ENCODE assay signal across 1 cellular context in the genomic region with DNA sequence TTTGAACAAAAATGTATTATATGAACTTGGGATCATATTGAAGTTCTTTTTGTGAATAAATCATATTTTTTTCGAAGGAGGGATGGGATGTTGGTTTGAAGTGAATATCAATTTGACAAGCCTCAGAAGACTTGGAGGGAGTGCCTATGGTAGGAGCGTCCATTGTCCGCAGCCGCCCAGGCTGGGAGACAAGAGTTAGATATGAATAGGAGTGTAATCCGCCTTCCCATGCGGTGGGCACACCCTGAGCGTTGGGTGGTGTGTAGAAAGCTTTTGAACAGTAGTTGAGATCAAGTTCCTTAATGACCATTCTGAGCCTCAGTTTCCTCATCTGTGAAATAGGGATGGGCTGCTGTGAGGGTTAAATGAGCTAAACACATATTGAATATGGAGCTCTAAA.
TF ChIP-seq lines count a peak whose summit lies in the region.

No MANE protein-coding gene starts in this region.

TF ChIP-seq in H1, 55 proteins besides CTCF, POLR2A, EP300 and RAD21:
- TF ChIP-seq FOSL1 (IDR thresholded peaks at IDR 0.05; ENCODE audit: insufficient read depth, low read depth, low read length), result no peak
- no peak for TF ChIP-seq GABPA (IDR thresholded peaks at IDR 0.05; ENCODE audit: borderline replicate concordance, insufficient read depth, low read length)
- no peak for TF ChIP-seq TBP (IDR thresholded peaks at IDR 0.05; ENCODE audit: low read depth, low read length)
- TF ChIP-seq RNF2 (IDR thresholded peaks at IDR 0.05; ENCODE audit: borderline replicate concordance, low read depth, low read length, missing control alignments, poor library complexity, severe bottlenecking), result no peak
- no peak for TF ChIP-seq GTF2F1 (IDR thresholded peaks at IDR 0.05; ENCODE audit: borderline replicate concordance, low read depth, low read length)
- TF ChIP-seq EZH2 (IDR thresholded peaks at IDR 0.05; ENCODE audit: low read depth, low read length, severe bottlenecking), result no peak
- no peak for TF ChIP-seq TEAD4 (IDR thresholded peaks at IDR 0.05; ENCODE audit: low read depth, low read length)
- no peak for TF ChIP-seq SP4 (IDR thresholded peaks at IDR 0.05; ENCODE audit: low read length)
- no peak for TF ChIP-seq SAP30 (IDR thresholded peaks at IDR 0.05; ENCODE audit: insufficient read depth, insufficient replicate concordance, low read length)
- no peak for TF ChIP-seq TCF12 (IDR thresholded peaks at IDR 0.05; ENCODE audit: low read depth, low read length)
- TF ChIP-seq CEBPB (IDR thresholded peaks at IDR 0.05; ENCODE audit: low read depth, low read length), result no peak
- TF ChIP-seq BRCA1 (IDR thresholded peaks at IDR 0.05; ENCODE audit: low read depth, low read length), result no peak
- no peak for TF ChIP-seq CREB1 (IDR thresholded peaks at IDR 0.05)
